10 cellular contexts compared by ENCODE assay signal in genomic region chr11:35167451-35167954, GRCh38. TPM values are rescaled to one million over a fixed set of nuclear protein-coding genes. Genes with fewer than 3 reads are reported as not detected.
DNase-seq lines count a peak whose midpoint lies in the region; ATAC-seq, FAIRE-seq and TF ChIP-seq lines count a peak whose summit lies in the region.
"Had no signal": no experiment of that assay in that cellular context is flagged by ENCODE, and none has a peak within 500 bp of the region (broad histone marks: within the 10 kb centered on the region; RNA-seq: fewer than 3 reads in every experiment).

No MANE protein-coding gene starts in this region.

- H3K4me2 ChIP-seq in smooth muscle cell, result peak overlapping the region; percentile 58

- peak overlapping the region; percentile 99 for H3K27ac Mint-ChIP-seq in activated CD8-positive, alpha-beta T cell treated with anti-CD3 and anti-CD28 coated beads, Interleukin-2, amount 10 ng/mL, durations not matched to agents 7 days and 5 days

- H3K27me3 Mint-ChIP-seq in activated CD8-positive, alpha-beta T cell treated with anti-CD3 and anti-CD28 coated beads, Interleukin-2, amount 10 ng/mL, durations not matched to agents 7 days and 5 days (ENCODE audit: low read depth), result no peaks in the 10 kb centered on the region

- no peak for ATAC-seq in activated CD8-positive, alpha-beta T cell treated with anti-CD3 and anti-CD28 coated beads, Interleukin-2, amount 10 ng/mL, durations not matched to agents 7 days and 5 days
- ATAC-seq in heart left ventricle (peak; percentile 47 to 73 (median 54)), GM21529 (IDR thresholded peaks at IDR 0.05; ENCODE audit: unreplicated experiment) (no peak)

- peaks cover 3% of the 10 kb centered on the region for H3F3A ChIP-seq in smooth muscle cell (ENCODE audit: low read depth)

- intact Hi-C loops in heart left ventricle (cut with DNase I), result no loop called here

- TF ChIP-seq CTCF in heart left ventricle (IDR thresholded peaks at IDR 0.05) (no peak), smooth muscle cell (IDR thresholded peaks at IDR 0.05; ENCODE audit: borderline replicate concordance, insufficient read depth, poor library complexity, severe bottlenecking) (no peak)

- H3K4me3 ChIP-seq in heart left ventricle (no peak overlapping the region), smooth muscle cell (no peak overlapping the region)

- peaks cover 81% of the 10 kb centered on the region for H3K36me3 Mint-ChIP-seq in activated CD8-positive, alpha-beta T cell treated with anti-CD3 and anti-CD28 coated beads, Interleukin-2, amount 10 ng/mL, durations not matched to agents 7 days and 5 days (ENCODE audit: low read depth)

- H3K27ac ChIP-seq in heart left ventricle (peak overlapping the region; percentile 0 to 91 (median 55)), smooth muscle cell (ENCODE audit: low read depth) (peak overlapping the region; percentile 96)

- peak overlapping the region; percentile 65 for H3K9ac ChIP-seq in smooth muscle cell (ENCODE audit: low read depth)

- no peak overlapping the region for H2AFZ ChIP-seq in smooth muscle cell (ENCODE audit: low read depth)

- peaks cover 6% of the 10 kb centered on the region for H4K20me1 ChIP-seq in smooth muscle cell (ENCODE audit: low read depth)

- no peaks in the 10 kb centered on the region for H3K27me3 ChIP-seq in heart left ventricle
- H3K27me3 ChIP-seq in smooth muscle cell (ENCODE audit: low read depth), result no peaks in the 10 kb centered on the region

- DNase-seq in GM03348 (ENCODE audit: low spot score) (peak; percentile 40), heart left ventricle (peak in 2 of 5 donors; percentile 29 to 48), smooth muscle cell (lab: John Stamatoyannopoulos, UW; ENCODE audit: unreplicated experiment) (no peak), DMS 273 treated with DMSO at 0.1 percent for 48 hours (lab: John Stamatoyannopoulos, UW) (no peak), NCI-H446 (lab: John Stamatoyannopoulos, UW) (no peak), urothelium cell line (ENCODE audit: low spot score) (no peak)
- no peak for DNase-seq in activated CD8-positive, alpha-beta T cell treated with anti-CD3 and anti-CD28 coated beads, Interleukin-2, amount 10 ng/mL, durations not matched to agents 7 days and 5 days
- DNase-seq: NCI-H1930 had no signal

- peak overlapping the region; percentile 68 for H3K4me3 Mint-ChIP-seq in activated CD8-positive, alpha-beta T cell treated with anti-CD3 and anti-CD28 coated beads, Interleukin-2, amount 10 ng/mL, durations not matched to agents 7 days and 5 days

- H3K36me3 ChIP-seq in heart left ventricle, result peaks cover 0 to 12% (median 0%) of the 10 kb centered on the region in 9 donors
- no peaks in the 10 kb centered on the region for H3K36me3 ChIP-seq in smooth muscle cell (ENCODE audit: low read depth)

- 52 to 80% (median 68%) methylated on average over 1 to 2 of the region's 2 CpGs for WGBS in heart left ventricle, 4 donors
- 94% methylated on average over 2 of the region's 2 CpGs for WGBS in smooth muscle cell (ENCODE audit: low lambda C conversion rate)

- H3K9me3 Mint-ChIP-seq in activated CD8-positive, alpha-beta T cell treated with anti-CD3 and anti-CD28 coated beads, Interleukin-2, amount 10 ng/mL, durations not matched to agents 7 days and 5 days (ENCODE audit: insufficient read depth), result no peaks in the 10 kb centered on the region

- H3K9me3 ChIP-seq in heart left ventricle (no peaks in the 10 kb centered on the region), smooth muscle cell (replicated peaks; ENCODE audit: low read depth) (no peaks in the 10 kb centered on the region)

- peaks cover 99% of the 10 kb centered on the region for H3K4me1 Mint-ChIP-seq in activated CD8-positive, alpha-beta T cell treated with anti-CD3 and anti-CD28 coated beads, Interleukin-2, amount 10 ng/mL, durations not matched to agents 7 days and 5 days (ENCODE audit: low read depth)

- TF ChIP-seq POLR2A in heart left ventricle (IDR thresholded peaks at IDR 0.05), result no peak

- H3K79me2 ChIP-seq in smooth muscle cell (ENCODE audit: low read depth), result peaks cover 10% of the 10 kb centered on the region

- H3K4me1 ChIP-seq in heart left ventricle, result peaks cover 0 to 95% (median 27%) of the 10 kb centered on the region in 12 donors
- H3K4me1 ChIP-seq in smooth muscle cell (ENCODE audit: low read depth), result peaks cover 22% of the 10 kb centered on the region

- CTCF ChIA-PET in activated CD8-positive, alpha-beta T cell treated with anti-CD3 and anti-CD28 coated beads, Interleukin-2, amount 10 ng/mL, durations not matched to agents 7 days and 5 days (lab: Charles Lee), result interaction anchor here (1.0 to 13.5 kb wide), 15 partner anchors 11 to 160 kb away, joined by 3 to 218 read pairs (median 6); partner anchors contain the start of gene CD44

- no peak for FAIRE-seq in urothelium cell line (lab: Jason Lieb, UNC)
- FAIRE-seq: TTC549 had no signal

- POLR2A ChIA-PET in activated CD8-positive, alpha-beta T cell treated with anti-CD3 and anti-CD28 coated beads, Interleukin-2, amount 10 ng/mL, durations not matched to agents 7 days and 5 days (lab: Charles Lee), result interaction anchor here (1.0 to 5.7 kb wide), 11 partner anchors 11 to 126 kb away, joined by 3 to 61 read pairs (median 6); partner anchors contain the start of gene CD44

RNA-seq across cellular contexts. Expression of gene CD44, which starts 28.5 kb away (rescaled TPM):
- 100 to 1,000 TPM; 398 to 399 TPM for total RNA-seq in activated CD8-positive, alpha-beta T cell treated with anti-CD3 and anti-CD28 coated beads, Interleukin-2, amount 10 ng/mL, durations not matched to agents 7 days and 5 days
- total RNA-seq in heart left ventricle (100 to 1,000 TPM in 2 of 9 donors, 10 to 100 TPM in 7; 15.1 to 210 (median 26.2) TPM), smooth muscle cell (143 and 248 TPM in 2 replicates)
- polyA plus RNA-seq in heart left ventricle (10 to 100 TPM in 1 of 2 donors, 1 to 10 TPM in 1; 3.9 to 37.4 TPM), smooth muscle cell (116 and 174 TPM in 2 replicates)

Comparison
In these comparisons a context has a peak if more than half of its experiments do, and no peak if none do; other contexts are left out.
1. ATAC-seq: peak in heart left ventricle (4 of 4); none in activated CD8-positive, alpha-beta T cell treated with anti-CD3 and anti-CD28 coated beads, Interleukin-2, amount 10 ng/mL, durations not matched to agents 7 days and 5 days (single experiment) and GM21529 (single experiment).